1 cellular context compared by ENCODE assay signal in genomic region chr20:25376236-25376635, GRCh38.
TF ChIP-seq lines count a peak whose summit lies in the region.

No MANE protein-coding gene starts in this region.

TF ChIP-seq in IMR-90, 13 proteins besides CTCF, POLR2A, EP300 and RAD21 (continued from another document):
- TF ChIP-seq ELK1 (IDR thresholded peaks at IDR 0.05; ENCODE audit: borderline replicate concordance, low read depth, low read length) (no peak), CHD1 (IDR thresholded peaks at IDR 0.05; ENCODE audit: low read depth, low read length) (no peak), RFX5 (IDR thresholded peaks at IDR 0.05; ENCODE audit: low read depth, low read length) (no peak), SMC3 (IDR thresholded peaks at IDR 0.05; ENCODE audit: low read depth, low read length) (no peak), RCOR1 (IDR thresholded peaks at IDR 0.05; ENCODE audit: insufficient replicate concordance, low read length) (no peak), NFE2L2 (IDR thresholded peaks at IDR 0.05; ENCODE audit: low read depth, low read length) (no peak), USF2 (IDR thresholded peaks at IDR 0.05; ENCODE audit: low read depth, low read length) (no peak), FOS (IDR thresholded peaks at IDR 0.05; ENCODE audit: low read depth, low read length) (no peak), MAZ (IDR thresholded peaks at IDR 0.05; ENCODE audit: borderline replicate concordance, low read depth, low read length) (no peak), CEBPB (IDR thresholded peaks at IDR 0.05; ENCODE audit: low read depth, low read length) (no peak), BHLHE40 (IDR thresholded peaks at IDR 0.05; ENCODE audit: low read depth, low read length) (no peak), MAFK (IDR thresholded peaks at IDR 0.05; ENCODE audit: low read depth, low read length) (no peak)
